Comparison of ENCODE assay signal across 10 cellular contexts in genomic region chr1:176517484-176517883, GRCh38. TPM values are rescaled to one million over a fixed set of nuclear protein-coding genes. Genes with fewer than 3 reads are reported as not detected.
DNase-seq lines count a peak whose midpoint lies in the region; ATAC-seq lines count a peak whose summit lies in the region.
"Had no signal": no experiment of that assay in that cellular context is flagged by ENCODE, and none has a peak within 500 bp of the region (broad histone marks: within the 10 kb centered on the region; RNA-seq: fewer than 3 reads in every experiment).

No MANE protein-coding gene starts in this region.

- DNase-seq in activated CD4-positive, alpha-beta T cell treated with anti-CD3 and anti-CD28 coated beads for 48 hours = peak; percentile 7
- no peak for DNase-seq in activated CD4-positive, alpha-beta T cell treated with anti-CD3 and anti-CD28 coated beads for 4 hours
- DNase-seq in RPMI8226 = peak; percentile 12
- peak; percentile 98 for DNase-seq in renal cortical epithelial cell (ENCODE audit: low read depth)
- DNase-seq in stimulated activated CD8-positive, alpha-beta memory T cell treated with anti-CD3 and anti-CD28 coated beads, Interleukin-4, amount 100 ng/mL, for 48 hours = no peak
- DNase-seq in middle frontal gyrus (ENCODE audit: extremely low spot score, low spot score) = no peak
- no peak for DNase-seq in stimulated activated CD4-positive, alpha-beta T cell treated with anti-CD3 and anti-CD28 coated beads, Interleukin-4, amount 100 ng/mL, for 24 hours
- DNase-seq: dermis blood vessel endothelial cell, NCI-H1694 had no signal

- ATAC-seq in HG02981 (IDR thresholded peaks at IDR 0.05; ENCODE audit: unreplicated experiment) = peak; percentile 92

RNA-seq across cellular contexts. Expression of gene PAPPA2, which starts 54.5 kb away (rescaled TPM):
- total RNA-seq in renal cortical epithelial cell = 0.52 and 1.3 TPM in 2 replicates

Comparison
In these comparisons a context has a peak if more than half of its experiments do, and no peak if none do; other contexts are left out.
1. DNase-seq: peak in activated CD4-positive, alpha-beta T cell treated with anti-CD3 and anti-CD28 coated beads for 48 hours (single experiment), RPMI8226 (single experiment) and renal cortical epithelial cell (single experiment); none in activated CD4-positive, alpha-beta T cell treated with anti-CD3 and anti-CD28 coated beads for 4 hours (0 of 2), stimulated activated CD8-positive, alpha-beta memory T cell treated with anti-CD3 and anti-CD28 coated beads, Interleukin-4, amount 100 ng/mL, for 48 hours (single experiment), middle frontal gyrus (single experiment) and stimulated activated CD4-positive, alpha-beta T cell treated with anti-CD3 and anti-CD28 coated beads, Interleukin-4, amount 100 ng/mL, for 24 hours (single experiment).